In genomic region chr19:1170938-1171754, GRCh38 we compare ENCODE assay signal across 1 cellular context.
TF ChIP-seq lines count a peak whose summit lies in the region.

No MANE protein-coding gene starts in this region.

TF ChIP-seq in K562, 482 proteins besides CTCF, POLR2A, EP300 and RAD21 (continued from another document):
- no peak for TF ChIP-seq MGA (IDR thresholded peaks at IDR 0.05)
- no peak for TF ChIP-seq ZC3H11A (IDR thresholded peaks at IDR 0.05; ENCODE audit: low read depth, low read length)
- TF ChIP-seq PCBP1 (IDR thresholded peaks at IDR 0.05; ENCODE audit: low read depth, low read length, poor library complexity, severe bottlenecking) = no peak
- no peak for TF ChIP-seq TCF3 (CRISPR knock-in tag; IDR thresholded peaks at IDR 0.05)
- TF ChIP-seq YBX1 (IDR thresholded peaks at IDR 0.05) = no peak
- TF ChIP-seq BRD9 (IDR thresholded peaks at IDR 0.05; ENCODE audit: low read depth, partially characterized antibody) = no peak
